ENCODE assay signal across 20 cellular contexts in genomic region chr6:115766745-115767462, GRCh38.
"Had no signal": no experiment of that assay in that cellular context is flagged by ENCODE, and none has a peak within 500 bp of the region (broad histone marks: within the 10 kb centered on the region; RNA-seq: fewer than 3 reads in every experiment).

No MANE protein-coding gene starts in this region.

- H3K9me3 Mint-ChIP-seq: activated CD4-positive, alpha-beta T cell treated with anti-CD3 and anti-CD28 coated beads, Interleukin-2, amount 10 ng/mL, durations not matched to agents 24 days and 14 days; activated naive CD4-positive, alpha-beta T cell treated with anti-CD3 and anti-CD28 coated beads for 36 hours had no signal

- H3K27me3 ChIP-seq: spleen, tibial artery, uterus had no signal

- H3K36me3 Mint-ChIP-seq: immature natural killer cell; naive B cell; stimulated activated memory B cell treated with anti-CD40 and anti-IgM and Interleukin-4, amounts not matched to agents 10 μg/mL and 1 μg/mL and 100 μg/mL, for 72 hours had no signal

- H3K9me3 ChIP-seq: tibial artery, uterus had no signal

- H3K4me1 Mint-ChIP-seq: activated B cell treated with CpG ODN at 0.5 μM for 24 hours; activated CD4-positive, alpha-beta T cell treated with anti-CD3 and anti-CD28 coated beads, Interleukin-2, amount 10 ng/mL, durations not matched to agents 24 days and 14 days; activated T-helper 17 cell treated with anti-CD3 and anti-CD28 coated beads, Interleukin-2, amount 50 U/mL, for 72 hours; immature natural killer cell; naive B cell; stimulated activated memory B cell treated with anti-CD40 and anti-IgM and Interleukin-4, amounts not matched to agents 10 μg/mL and 1 μg/mL and 100 μg/mL, for 72 hours had no signal

- H3K4me1 ChIP-seq: spleen, uterus had no signal

- H3K27ac Mint-ChIP-seq: activated B cell treated with CpG ODN at 0.5 μM for 24 hours; activated CD4-positive, alpha-beta T cell treated with anti-CD3 and anti-CD28 coated beads, Interleukin-2, amount 10 ng/mL, durations not matched to agents 24 days and 14 days; activated naive CD4-positive, alpha-beta T cell treated with anti-CD3 and anti-CD28 coated beads for 36 hours; activated T-helper 17 cell treated with anti-CD3 and anti-CD28 coated beads, Interleukin-2, amount 50 U/mL, for 72 hours; immature natural killer cell; naive B cell; progenitor cell of endocrine pancreas; stimulated activated memory B cell treated with anti-CD40 and anti-IgM and Interleukin-4, amounts not matched to agents 10 μg/mL and 1 μg/mL and 100 μg/mL, for 72 hours had no signal

- H3K4me3 ChIP-seq: spleen, tibial artery, uterus had no signal

- H3K27me3 Mint-ChIP-seq: activated B cell treated with CpG ODN at 0.5 μM for 24 hours; activated CD4-positive, alpha-beta T cell treated with anti-CD3 and anti-CD28 coated beads, Interleukin-2, amount 10 ng/mL, durations not matched to agents 24 days and 14 days; activated T-helper 17 cell treated with anti-CD3 and anti-CD28 coated beads, Interleukin-2, amount 50 U/mL, for 72 hours; naive B cell; progenitor cell of endocrine pancreas; stimulated activated memory B cell treated with anti-CD40 and anti-IgM and Interleukin-4, amounts not matched to agents 10 μg/mL and 1 μg/mL and 100 μg/mL, for 72 hours had no signal

- H3K4me3 Mint-ChIP-seq: activated B cell treated with CpG ODN at 0.5 μM for 24 hours; activated CD4-positive, alpha-beta T cell treated with anti-CD3 and anti-CD28 coated beads, Interleukin-2, amount 10 ng/mL, durations not matched to agents 24 days and 14 days; activated naive CD4-positive, alpha-beta T cell treated with anti-CD3 and anti-CD28 coated beads for 36 hours; activated T-helper 17 cell treated with anti-CD3 and anti-CD28 coated beads, Interleukin-2, amount 50 U/mL, for 72 hours; immature natural killer cell; naive B cell; stimulated activated memory B cell treated with anti-CD40 and anti-IgM and Interleukin-4, amounts not matched to agents 10 μg/mL and 1 μg/mL and 100 μg/mL, for 72 hours had no signal

- FAIRE-seq: astrocyte had no signal

- ATAC-seq: activated T-helper 17 cell treated with anti-CD3 and anti-CD28 coated beads, Interleukin-2, amount 50 U/mL, for 72 hours; left cardiac atrium; sciatic nerve; stimulated activated memory B cell treated with anti-CD40 and anti-IgM and Interleukin-4, amounts not matched to agents 10 μg/mL and 1 μg/mL and 100 μg/mL, for 72 hours had no signal

- H3K36me3 ChIP-seq: spleen, tibial artery, uterus had no signal

- H3K27ac ChIP-seq: spleen, tibial artery, uterus had no signal

- DNase-seq: activated B cell treated with CpG ODN at 0.5 μM for 24 hours; activated CD4-positive, alpha-beta T cell treated with anti-CD3 and anti-CD28 coated beads, Interleukin-2, amount 10 ng/mL, durations not matched to agents 24 days and 14 days; activated CD8-positive, alpha-beta memory T cell treated with anti-CD3 and anti-CD28 coated beads for 24 hours; activated naive CD4-positive, alpha-beta T cell treated with anti-CD3 and anti-CD28 coated beads for 36 hours; activated T-cell treated with anti-CD3 and anti-CD28 coated beads for 4 hours; central memory CD4-positive, alpha-beta T cell; cortex of kidney; effector CD8-positive, alpha-beta T cell; immature natural killer cell; left cardiac atrium; naive B cell; spleen; stimulated activated CD4-positive, alpha-beta T cell treated with anti-CD3 and anti-CD28 coated beads, Interleukin-1b, Interleukin-23, amount 100 ng/mL, for 48 hours; tibial artery; uterus had no signal
